26 cellular contexts compared by ENCODE assay signal in the genomic region with DNA sequence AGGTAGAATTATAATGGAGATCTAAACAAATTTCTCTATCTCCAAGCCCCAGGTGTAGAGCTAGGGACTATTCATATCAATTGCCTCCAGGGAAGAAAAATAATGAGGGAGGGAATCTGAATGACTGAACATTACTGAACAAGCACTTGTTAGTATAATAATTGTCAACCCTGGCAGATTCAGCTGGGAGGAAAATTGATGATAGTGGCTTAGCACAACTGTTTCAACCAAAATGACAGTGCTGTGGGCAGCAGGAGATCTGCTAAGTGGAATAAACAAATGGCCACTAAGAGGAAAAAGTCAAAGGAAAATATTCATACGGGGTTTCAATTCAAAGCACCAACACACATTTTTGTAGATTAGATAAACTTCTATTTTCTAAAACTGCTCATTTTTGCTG.
"Had no signal": no experiment of that assay in that cellular context is flagged by ENCODE, and none has a peak within 500 bp of the region (broad histone marks: within the 10 kb centered on the region; RNA-seq: fewer than 3 reads in every experiment).

No MANE protein-coding gene starts in this region.

- H3K36me3 ChIP-seq: left lung, stomach, transverse colon, uterus had no signal

- H3K27me3 ChIP-seq: body of pancreas, hepatocyte, left lung, stomach, transverse colon, uterus had no signal

- H3K4me3 ChIP-seq: body of pancreas, hepatocyte, left lung, lung, smooth muscle cell, stomach, transverse colon, uterus had no signal

- ATAC-seq: activated CD8-positive, alpha-beta T cell treated with anti-CD3 and anti-CD28 coated beads, Interleukin-2, amount 10 ng/mL, durations not matched to agents 7 days and 5 days; body of pancreas; esophagus mucosa; left lung; sciatic nerve; stimulated activated memory B cell treated with anti-CD40 and anti-IgM and Interleukin-4, amounts not matched to agents 10 μg/mL and 1 μg/mL and 100 μg/mL, for 72 hours had no signal

- H3K27ac ChIP-seq: body of pancreas, hepatocyte, left lung, stomach, transverse colon, uterus, VCaP had no signal

- H3K4me1 ChIP-seq: body of pancreas, left lung, stomach, transverse colon, uterus had no signal

- H3K9me3 ChIP-seq: body of pancreas, uterus had no signal

- DNase-seq: activated CD4-positive, alpha-beta T cell treated with anti-CD3 and anti-CD28 coated beads, Interleukin-2, amount 10 ng/mL, durations not matched to agents 7 days and 5 days; activated CD4-positive, CD25-positive, alpha-beta regulatory T cell treated with anti-CD3 and anti-CD28 coated beads, Interleukin-2, amount 50 U/mL, for 72 hours; activated CD8-positive, alpha-beta T cell treated with anti-CD3 and anti-CD28 coated beads, Interleukin-2, amount 10 ng/mL, durations not matched to agents 7 days and 5 days; activated gamma-delta T cell treated with Interleukin-2 at 50 U/mL for 16 hours; anterior cingulate cortex; body of pancreas; central memory CD4-positive, alpha-beta T cell; dermis blood vessel endothelial cell; effector memory CD4-positive, alpha-beta T cell; foreskin melanocyte; glutamatergic neuron; immature natural killer cell; left lung; naive B cell; posterior cingulate gyrus; stimulated activated CD4-positive, alpha-beta T cell treated with anti-CD3 and anti-CD28 coated beads, Interleukin-15, amount 100 ng/mL, for 24 hours; stomach; transverse colon; uterus had no signal
